ENCODE assay signal across 17 cellular contexts in the genomic region with DNA sequence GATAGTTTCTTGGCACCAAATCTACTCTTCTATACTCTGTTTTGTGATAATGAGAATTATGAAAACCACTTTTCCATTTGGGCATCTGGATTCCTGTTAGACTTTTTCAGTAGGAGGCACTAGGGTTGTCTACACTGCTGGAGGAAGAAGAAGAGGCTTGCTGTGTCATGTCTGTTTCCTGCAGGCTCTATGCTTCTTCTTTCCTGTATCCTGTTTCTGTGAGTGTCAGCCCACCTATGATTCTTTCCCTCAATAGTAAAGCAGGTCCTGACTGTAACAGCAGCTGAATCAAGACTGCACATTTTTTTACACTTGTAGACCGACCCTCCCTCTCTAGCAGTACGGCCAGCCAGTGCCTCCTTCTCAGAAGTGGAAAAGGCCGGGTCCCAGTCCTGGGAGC.
DNase-seq lines count a peak whose midpoint lies in the region; TF ChIP-seq lines count a peak whose summit lies in the region.
"Had no signal": no experiment of that assay in that cellular context is flagged by ENCODE, and none has a peak within 500 bp of the region (broad histone marks: within the 10 kb centered on the region; RNA-seq: fewer than 3 reads in every experiment).

No MANE protein-coding gene starts in this region.

- no peak for TF ChIP-seq CTCF in chondrocyte (IDR thresholded peaks at IDR 0.05)
- TF ChIP-seq CTCF in coronary artery (IDR thresholded peaks at IDR 0.05) = no peak
- TF ChIP-seq CTCF in A673 (conservative IDR thresholded peaks at IDR 0.05; ENCODE audit: low read depth, low read length) = no peak

- H3K4me1 ChIP-seq in A673 (ENCODE audit: insufficient read depth, low read length, poor library complexity, severe bottlenecking) = peaks cover 15% of the 10 kb centered on the region
- no peaks in the 10 kb centered on the region for H3K4me1 ChIP-seq in CD8-positive, alpha-beta memory T cell (ENCODE audit: insufficient read depth, low read length)

- H3K9me3 ChIP-seq in A673 (ENCODE audit: low read depth, low read length, poor library complexity, severe bottlenecking) = peaks cover 10% of the 10 kb centered on the region
- no peaks in the 10 kb centered on the region for H3K9me3 ChIP-seq in CD8-positive, alpha-beta memory T cell (ENCODE audit: low read length)

- H3K27ac Mint-ChIP-seq in chondrocyte (ENCODE audit: unreplicated experiment) = peak overlapping the region; percentile 58
- no peak overlapping the region for H3K27ac Mint-ChIP-seq in CD8-positive, alpha-beta memory T cell
- H3K27ac Mint-ChIP-seq: activated CD8-positive, alpha-beta T cell treated with anti-CD3 and anti-CD28 coated beads, Interleukin-2, amount 10 ng/mL, durations not matched to agents 7 days and 5 days; activated naive CD8-positive, alpha-beta T cell treated with anti-CD3 and anti-CD28 coated beads, Interleukin-2, amount 10 ng/mL, durations not matched to agents 7 days and 5 days; activated T-cell treated with anti-CD3 and anti-CD28 coated beads, Interleukin-2, amount 50 U/mL, for 72 hours; memory B cell had no signal

- H3K4me3 Mint-ChIP-seq in chondrocyte (ENCODE audit: unreplicated experiment) = no peak overlapping the region
- no peak overlapping the region for H3K4me3 Mint-ChIP-seq in CD8-positive, alpha-beta memory T cell
- H3K4me3 Mint-ChIP-seq: activated CD8-positive, alpha-beta T cell treated with anti-CD3 and anti-CD28 coated beads, Interleukin-2, amount 10 ng/mL, durations not matched to agents 7 days and 5 days; activated naive CD8-positive, alpha-beta T cell treated with anti-CD3 and anti-CD28 coated beads, Interleukin-2, amount 10 ng/mL, durations not matched to agents 7 days and 5 days; activated T-cell treated with anti-CD3 and anti-CD28 coated beads, Interleukin-2, amount 50 U/mL, for 72 hours; memory B cell had no signal

- H3K9me3 Mint-ChIP-seq in chondrocyte (ENCODE audit: low read depth) = peaks cover 5% of the 10 kb centered on the region
- peaks cover 5 to 30% (median 7%) of the 10 kb centered on the region in 5 donors for H3K9me3 Mint-ChIP-seq in CD8-positive, alpha-beta memory T cell

- peak; percentile 9 for DNase-seq in Daoy (ENCODE audit: low read depth)
- peak; percentile 19 for DNase-seq in M059J (ENCODE audit: low read depth)
- DNase-seq in chondrocyte (ENCODE audit: low spot score) = no peak
- peak; percentile 20 for DNase-seq in myocyte (ENCODE audit: low read depth)
- DNase-seq in coronary artery (ENCODE audit: low spot score) = no peak
- DNase-seq in A673 (ENCODE audit: low spot score) = no peak
- no peak for DNase-seq in CD8-positive, alpha-beta memory T cell
- DNase-seq in NCI-H146 (lab: John Stamatoyannopoulos, UW) = no peak
- DNase-seq: activated CD8-positive, alpha-beta T cell treated with anti-CD3 and anti-CD28 coated beads, Interleukin-2, amount 10 ng/mL, durations not matched to agents 7 days and 5 days; activated naive CD8-positive, alpha-beta T cell treated with anti-CD3 and anti-CD28 coated beads, Interleukin-2, amount 10 ng/mL, durations not matched to agents 7 days and 5 days; activated T-cell treated with anti-CD3 and anti-CD28 coated beads, Interleukin-2, amount 50 U/mL, for 72 hours; glutamatergic neuron; NCI-H1092 treated with DMSO at 0.1 percent for 48 hours; NCI-H774; right cardiac atrium; stimulated activated CD4-positive, alpha-beta T cell treated with anti-CD3 and anti-CD28 coated beads, Interleukin-1b, Interleukin-23, amount 100 ng/mL, for 48 hours had no signal

- no peak overlapping the region for H3K27ac ChIP-seq in coronary artery
- H3K27ac ChIP-seq in A673 (ENCODE audit: low read depth, low read length, poor library complexity, severe bottlenecking) = no peak overlapping the region
- no peak overlapping the region for H3K27ac ChIP-seq in CD8-positive, alpha-beta memory T cell (ENCODE audit: low read depth, low read length)

- POLR2A ChIA-PET in A673 (lab: Charles Lee; ENCODE audit: low non-redundant PET) = no interaction called here
- POLR2A ChIA-PET in CD8-positive, alpha-beta memory T cell (lab: Charles Lee) = no interaction called here

- intact Hi-C loops in A673 (cut with micrococcal nuclease; ENCODE audit: unreplicated experiment) = no loop called here

- H3K36me3 ChIP-seq in A673 (ENCODE audit: insufficient read depth, low read length, poor library complexity, severe bottlenecking) = no peaks in the 10 kb centered on the region
- no peaks in the 10 kb centered on the region for H3K36me3 ChIP-seq in CD8-positive, alpha-beta memory T cell (ENCODE audit: insufficient read depth, low read length)

- BruUV-seq in A673 (replicated peaks; lab: Mats Ljungman, UMichigan) = no TSS peak

- no peak overlapping the region for H3K4me3 ChIP-seq in coronary artery
- H3K4me3 ChIP-seq in A673 (ENCODE audit: low read depth, low read length, poor library complexity, severe bottlenecking) = no peak overlapping the region
- H3K4me3 ChIP-seq in CD8-positive, alpha-beta memory T cell (ENCODE audit: low read length) = no peak overlapping the region

- peaks cover 22% of the 10 kb centered on the region for H3K4me1 Mint-ChIP-seq in chondrocyte (ENCODE audit: low read depth)
- no peaks in the 10 kb centered on the region for H3K4me1 Mint-ChIP-seq in CD8-positive, alpha-beta memory T cell
- H3K4me1 Mint-ChIP-seq: activated naive CD8-positive, alpha-beta T cell treated with anti-CD3 and anti-CD28 coated beads, Interleukin-2, amount 10 ng/mL, durations not matched to agents 7 days and 5 days; memory B cell had no signal

- no peaks in the 10 kb centered on the region for H3K36me3 Mint-ChIP-seq in chondrocyte (ENCODE audit: low read depth)
- no peaks in the 10 kb centered on the region for H3K36me3 Mint-ChIP-seq in CD8-positive, alpha-beta memory T cell
- H3K36me3 Mint-ChIP-seq: activated naive CD8-positive, alpha-beta T cell treated with anti-CD3 and anti-CD28 coated beads, Interleukin-2, amount 10 ng/mL, durations not matched to agents 7 days and 5 days; memory B cell had no signal

- no peaks in the 10 kb centered on the region for H3K27me3 ChIP-seq in A673 (replicated peaks; ENCODE audit: insufficient read depth, low read depth, low read length, poor library complexity)
- H3K27me3 ChIP-seq in CD8-positive, alpha-beta memory T cell (ENCODE audit: insufficient read depth, low read length, poor library complexity, severe bottlenecking) = no peaks in the 10 kb centered on the region

- H3K27me3 Mint-ChIP-seq in chondrocyte (ENCODE audit: low read depth) = no peaks in the 10 kb centered on the region
- H3K27me3 Mint-ChIP-seq in CD8-positive, alpha-beta memory T cell = no peaks in the 10 kb centered on the region
- H3K27me3 Mint-ChIP-seq: activated naive CD8-positive, alpha-beta T cell treated with anti-CD3 and anti-CD28 coated beads, Interleukin-2, amount 10 ng/mL, durations not matched to agents 7 days and 5 days; memory B cell had no signal

- CTCF ChIA-PET in A673 (lab: Charles Lee) = no interaction called here
- CTCF ChIA-PET in CD8-positive, alpha-beta memory T cell (lab: Charles Lee) = no interaction called here

Comparison
In these comparisons a context has a peak if more than half of its experiments do, and no peak if none do; other contexts are left out.
1. DNase-seq: peak in Daoy (single experiment), M059J (single experiment) and myocyte (single experiment); none in chondrocyte (single experiment), coronary artery (single experiment), A673 (single experiment), CD8-positive, alpha-beta memory T cell (0 of 5) and NCI-H146 (single experiment).